ENCODE assay signal across 8 cellular contexts in genomic region chr10:114526497-114527238, GRCh38.
A peak's percentile ranks its signal among the peaks of the same experiment; 100 is the strongest.
DNase-seq lines count a peak whose midpoint lies in the region; ATAC-seq and TF ChIP-seq lines count a peak whose summit lies in the region.

No MANE protein-coding gene starts in this region.

- TF ChIP-seq POLR2A in GM15510 (IDR thresholded peaks at IDR 0.05; ENCODE audit: borderline replicate concordance, extremely low read depth, insufficient read length) = peak; percentile 58

- in situ Hi-C loops in T47D (cut with HindIII; ENCODE audit: low pct_unique_long_range_greater_than_20kb, low sequenced_read_pairs) = no loop called here

- peak; percentile 95 for ATAC-seq in HG02763 (IDR thresholded peaks at IDR 0.05; ENCODE audit: unreplicated experiment)

- peak; percentile 91 for DNase-seq in NCI-H146 (lab: John Stamatoyannopoulos, UW)
- peak; percentile 82 for DNase-seq in T-helper 9 cell
- peak; percentile 61 to 91 for DNase-seq in T47D (ENCODE audit: low read depth in 1 of 2, low spot score in 1 of 2)
- peak; percentile 72 for DNase-seq in iris pigment epithelial cell (ENCODE audit: low read depth)
- peak; percentile 76 to 88 (median 84) for DNase-seq in stimulated activated CD4-positive, alpha-beta T cell treated with anti-CD3 and anti-CD28 coated beads, Interleukin-12 subunit alpha, Interleukin-12 subunit beta, amount 100 ng/mL, for 48 hours (ENCODE audit: low read depth in 2 of 3, low spot score in 1 of 3)
- DNase-seq in amniotic stem cell (lab: John Stamatoyannopoulos, UW) = no peak
